Comparison of ENCODE assay signal across 8 cellular contexts in the genomic region with DNA sequence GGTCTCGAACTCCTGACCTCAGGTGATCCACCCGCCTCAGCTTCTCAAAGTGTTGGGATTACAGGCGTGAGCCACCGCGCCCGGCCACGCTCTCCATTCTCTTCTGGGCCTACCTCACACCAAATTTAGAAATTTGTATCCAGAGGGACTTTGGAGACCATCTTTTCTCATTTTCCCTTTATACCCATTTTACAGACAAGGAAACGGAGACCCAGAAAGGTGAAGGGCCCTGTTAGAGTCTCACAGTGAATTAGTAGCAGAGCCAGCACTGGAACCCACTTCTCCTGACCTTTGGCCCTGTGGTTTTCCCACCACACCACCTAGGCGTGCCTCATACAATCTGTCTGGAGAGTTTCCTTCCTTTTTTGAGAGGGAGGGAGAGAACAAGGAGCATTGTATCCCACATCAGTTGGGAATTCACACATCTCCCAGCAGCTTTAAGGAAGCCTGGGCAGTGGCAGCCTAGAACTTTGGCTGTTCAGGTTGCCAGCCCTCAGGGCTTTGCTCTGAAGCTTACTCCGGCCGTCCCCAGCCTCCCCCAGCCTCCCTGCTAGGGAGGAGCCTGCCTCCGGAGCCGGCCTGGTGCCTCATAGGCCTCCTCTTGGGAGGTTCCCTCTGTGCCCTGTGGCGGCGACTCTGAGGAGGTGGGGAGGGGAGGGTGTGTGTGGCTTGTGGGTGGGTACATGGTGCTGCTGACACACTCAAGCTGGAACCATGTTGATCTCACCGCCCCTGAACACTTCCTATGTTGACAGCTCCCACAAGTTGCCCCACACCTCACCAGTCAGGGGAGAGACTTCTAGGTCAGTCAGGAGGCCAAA. TPM values are rescaled to one million over a fixed set of nuclear protein-coding genes. Genes with fewer than 3 reads are reported as not detected.
DNase-seq lines count a peak whose midpoint lies in the region; ATAC-seq and TF ChIP-seq lines count a peak whose summit lies in the region.

No MANE protein-coding gene starts in this region.

- DNase-seq in M059J (ENCODE audit: low read depth): peak; percentile 94
- peak; percentile 27 for DNase-seq in activated T-helper 1 cell treated with anti-CD3 and anti-CD28 coated beads, Interleukin-12 subunit alpha, Interleukin-12 subunit beta, Interleukin-2, Interleukin-4 antibody, amounts not matched to agents 30 ng/mL and 10 ng/mL and 1 ng/mL, durations not matched to agents 14 hours and 24 hours and 36 hours (ENCODE audit: low spot score)
- no peak for DNase-seq in left ventricle myocardium inferior
- peak; percentile 55 to 81 for DNase-seq in stimulated activated effector memory CD8-positive, alpha-beta T cell treated with anti-CD3 and anti-CD28 coated beads, Interleukin-12 subunit alpha, Interleukin-12 subunit beta, amount 100 ng/mL, for 72 hours (ENCODE audit: low spot score in 2 of 2)
- no peak for DNase-seq in midbrain (lab: John Stamatoyannopoulos, UW)
- no peak for DNase-seq in SK-N-SH

- WGBS in SK-N-SH (ENCODE audit: low lambda C conversion rate): 88% methylated on average over 16 of the region's 16 CpGs

- H3K9me2 ChIP-seq in SK-N-SH: no peaks in the 10 kb centered on the region

- intact Hi-C loops in activated T-helper 1 cell treated with anti-CD3 and anti-CD28 coated beads, Interleukin-12 subunit alpha, Interleukin-12 subunit beta, Interleukin-2, Interleukin-4 antibody, amounts not matched to agents 30 ng/mL and 10 ng/mL and 1 ng/mL, durations not matched to agents 14 hours and 24 hours and 36 hours (cut with micrococcal nuclease): no loop called here
- intact Hi-C loops in left ventricle myocardium inferior (cut with micrococcal nuclease): no loop called here

- H3K27me3 ChIP-seq in left ventricle myocardium inferior (ENCODE audit: low read depth): no peaks in the 10 kb centered on the region
- no peaks in the 10 kb centered on the region for H3K27me3 ChIP-seq in SK-N-SH (ENCODE audit: insufficient read depth)

- CTCF ChIA-PET in SK-N-SH (lab: Yijun Ruan, JAX): interaction anchor here (0.9 to 3.2 kb wide), 4 partner anchors 10 to 652 kb away, joined by 3 to 10 read pairs (median 8); no protein-coding TSS in a partner anchor

- H3F3A ChIP-seq in SK-N-SH (replicated peaks; ENCODE audit: insufficient read depth): peaks cover 7% of the 10 kb centered on the region

- no peaks in the 10 kb centered on the region for H3K9me3 ChIP-seq in left ventricle myocardium inferior (replicated peaks)
- H3K9me3 ChIP-seq in SK-N-SH: no peaks in the 10 kb centered on the region

- H3K4me2 ChIP-seq in SK-N-SH: no peak overlapping the region

- peak overlapping the region; percentile 62 for H3K27ac ChIP-seq in left ventricle myocardium inferior (replicated peaks)
- H3K27ac ChIP-seq in SK-N-SH (ENCODE audit: low read depth in 2 of 2, low read length in 1 of 2): no peak overlapping the region

- no peaks in the 10 kb centered on the region for H3K27me3 Mint-ChIP-seq in activated T-helper 1 cell treated with anti-CD3 and anti-CD28 coated beads, Interleukin-12 subunit alpha, Interleukin-12 subunit beta, Interleukin-2, Interleukin-4 antibody, amounts not matched to agents 30 ng/mL and 10 ng/mL and 1 ng/mL, durations not matched to agents 14 hours and 24 hours and 36 hours (ENCODE audit: insufficient read depth)

- ATAC-seq in stimulated activated effector memory CD8-positive, alpha-beta T cell treated with anti-CD3 and anti-CD28 coated beads, Interleukin-12 subunit alpha, Interleukin-12 subunit beta, amount 100 ng/mL, for 72 hours: peak; percentile 82
- ATAC-seq in GM18505 (IDR thresholded peaks at IDR 0.05; ENCODE audit: unreplicated experiment): no peak
- no peak for ATAC-seq in GM21723 (IDR thresholded peaks at IDR 0.05; ENCODE audit: unreplicated experiment)

- TF ChIP-seq RAD21 in SK-N-SH (IDR thresholded peaks at IDR 0.05; ENCODE audit: low read length): no peak

- H3K36me3 Mint-ChIP-seq in activated T-helper 1 cell treated with anti-CD3 and anti-CD28 coated beads, Interleukin-12 subunit alpha, Interleukin-12 subunit beta, Interleukin-2, Interleukin-4 antibody, amounts not matched to agents 30 ng/mL and 10 ng/mL and 1 ng/mL, durations not matched to agents 14 hours and 24 hours and 36 hours (ENCODE audit: low read depth): peaks cover 63% of the 10 kb centered on the region
- H3K36me3 Mint-ChIP-seq in stimulated activated effector memory CD8-positive, alpha-beta T cell treated with anti-CD3 and anti-CD28 coated beads, Interleukin-12 subunit alpha, Interleukin-12 subunit beta, amount 100 ng/mL, for 72 hours: no peaks in the 10 kb centered on the region

- TF ChIP-seq EP300 in SK-N-SH (IDR thresholded peaks at IDR 0.05; ENCODE audit: borderline replicate concordance in 1 of 2, low read depth in 1 of 2, low read length in 1 of 2): no peak

- no peak overlapping the region for H3K9ac ChIP-seq in SK-N-SH

- H3K4me3 ChIP-seq in left ventricle myocardium inferior (no peak overlapping the region), SK-N-SH (ENCODE audit: low read depth in 2 of 2, low read length in 1 of 2) (no peak overlapping the region)

- H2AFZ ChIP-seq in SK-N-SH (ENCODE audit: low read depth): no peak overlapping the region

- peak overlapping the region; percentile 2 for H3K4me3 Mint-ChIP-seq in activated T-helper 1 cell treated with anti-CD3 and anti-CD28 coated beads, Interleukin-12 subunit alpha, Interleukin-12 subunit beta, Interleukin-2, Interleukin-4 antibody, amounts not matched to agents 30 ng/mL and 10 ng/mL and 1 ng/mL, durations not matched to agents 14 hours and 24 hours and 36 hours
- H3K4me3 Mint-ChIP-seq in stimulated activated effector memory CD8-positive, alpha-beta T cell treated with anti-CD3 and anti-CD28 coated beads, Interleukin-12 subunit alpha, Interleukin-12 subunit beta, amount 100 ng/mL, for 72 hours: peak overlapping the region; percentile 60

- peaks cover 63% of the 10 kb centered on the region for H4K20me1 ChIP-seq in SK-N-SH (ENCODE audit: insufficient read depth)

- peaks cover 69% of the 10 kb centered on the region for H3K4me1 ChIP-seq in left ventricle myocardium inferior
- peaks cover 6 to 9% of the 10 kb centered on the region in 2 experiments; a peak in 2 of 4 replicates for H3K4me1 ChIP-seq in SK-N-SH (ENCODE audit: control insufficient read depth in 1 of 2, insufficient read depth in 2 of 2, low read depth in 1 of 2, low read length in 1 of 2)

- POLR2A ChIA-PET in SK-N-SH (lab: Yijun Ruan, JAX): interaction anchor here (0.6 kb wide), 1 partner anchor 16 kb away, joined by 4 read pairs; no protein-coding TSS in a partner anchor

- peaks cover 73% of the 10 kb centered on the region for H3K4me1 Mint-ChIP-seq in activated T-helper 1 cell treated with anti-CD3 and anti-CD28 coated beads, Interleukin-12 subunit alpha, Interleukin-12 subunit beta, Interleukin-2, Interleukin-4 antibody, amounts not matched to agents 30 ng/mL and 10 ng/mL and 1 ng/mL, durations not matched to agents 14 hours and 24 hours and 36 hours (ENCODE audit: low read depth)
- peaks cover 96% of the 10 kb centered on the region for H3K4me1 Mint-ChIP-seq in stimulated activated effector memory CD8-positive, alpha-beta T cell treated with anti-CD3 and anti-CD28 coated beads, Interleukin-12 subunit alpha, Interleukin-12 subunit beta, amount 100 ng/mL, for 72 hours

- H3K27ac Mint-ChIP-seq in activated T-helper 1 cell treated with anti-CD3 and anti-CD28 coated beads, Interleukin-12 subunit alpha, Interleukin-12 subunit beta, Interleukin-2, Interleukin-4 antibody, amounts not matched to agents 30 ng/mL and 10 ng/mL and 1 ng/mL, durations not matched to agents 14 hours and 24 hours and 36 hours: peak overlapping the region; percentile 55
- peak overlapping the region; percentile 94 for H3K27ac Mint-ChIP-seq in stimulated activated effector memory CD8-positive, alpha-beta T cell treated with anti-CD3 and anti-CD28 coated beads, Interleukin-12 subunit alpha, Interleukin-12 subunit beta, amount 100 ng/mL, for 72 hours

- TF ChIP-seq CTCF in left ventricle myocardium inferior (IDR thresholded peaks at IDR 0.05; ENCODE audit: borderline replicate concordance) (no peak), SK-N-SH (IDR thresholded peaks at IDR 0.05) (no peak)

- H3K36me3 ChIP-seq in left ventricle myocardium inferior: peaks cover 87% of the 10 kb centered on the region
- H3K36me3 ChIP-seq in SK-N-SH (replicated peaks in 1 of 2; ENCODE audit: control insufficient read depth in 1 of 2, insufficient read depth in 2 of 2, low read length in 1 of 2): peaks cover 46 to 57% of the 10 kb centered on the region in 2 experiments

- no peaks in the 10 kb centered on the region for H3K9me3 Mint-ChIP-seq in activated T-helper 1 cell treated with anti-CD3 and anti-CD28 coated beads, Interleukin-12 subunit alpha, Interleukin-12 subunit beta, Interleukin-2, Interleukin-4 antibody, amounts not matched to agents 30 ng/mL and 10 ng/mL and 1 ng/mL, durations not matched to agents 14 hours and 24 hours and 36 hours
- no peaks in the 10 kb centered on the region for H3K9me3 Mint-ChIP-seq in stimulated activated effector memory CD8-positive, alpha-beta T cell treated with anti-CD3 and anti-CD28 coated beads, Interleukin-12 subunit alpha, Interleukin-12 subunit beta, amount 100 ng/mL, for 72 hours

- TF ChIP-seq POLR2A in GM18505 (IDR thresholded peaks at IDR 0.05; ENCODE audit: borderline replicate concordance, extremely low read depth, insufficient read depth, insufficient read length): no peak

- peaks cover 92% of the 10 kb centered on the region for H3K79me2 ChIP-seq in SK-N-SH (ENCODE audit: insufficient read depth)

TF ChIP-seq in SK-N-SH, 30 proteins besides CTCF, POLR2A, EP300 and RAD21:
- TF ChIP-seq ELF1 (IDR thresholded peaks at IDR 0.05): no peak
- TF ChIP-seq, protein P1, sequence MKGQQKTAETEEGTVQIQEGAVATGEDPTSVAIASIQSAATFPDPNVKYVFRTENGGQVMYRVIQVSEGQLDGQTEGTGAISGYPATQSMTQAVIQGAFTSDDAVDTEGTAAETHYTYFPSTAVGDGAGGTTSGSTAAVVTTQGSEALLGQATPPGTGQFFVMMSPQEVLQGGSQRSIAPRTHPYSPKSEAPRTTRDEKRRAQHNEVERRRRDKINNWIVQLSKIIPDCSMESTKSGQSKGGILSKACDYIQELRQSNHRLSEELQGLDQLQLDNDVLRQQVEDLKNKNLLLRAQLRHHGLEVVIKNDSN (IDR thresholded peaks at IDR 0.05; ENCODE audit: borderline replicate concordance, low read depth): no peak
- no peak for TF ChIP-seq YY1 (IDR thresholded peaks at IDR 0.05; ENCODE audit: low read depth)

RNA-seq across cellular contexts. Expression of gene FOSL2, which starts 13.8 kb away (rescaled TPM):
- total RNA-seq in M059J (2014; rRNA removed; shearing (Covaris generic)): 42.9 and 75.2 TPM in 2 replicates
- total RNA-seq in activated T-helper 1 cell treated with anti-CD3 and anti-CD28 coated beads, Interleukin-12 subunit alpha, Interleukin-12 subunit beta, Interleukin-2, Interleukin-4 antibody, amounts not matched to agents 30 ng/mL and 10 ng/mL and 1 ng/mL, durations not matched to agents 14 hours and 24 hours and 36 hours: 54.9 and 55.0 TPM in 2 replicates
- 50.2 TPM for total RNA-seq in left ventricle myocardium inferior
- 30.1 and 41.7 TPM in 2 replicates for polyA plus RNA-seq in SK-N-SH (2012; rRNA removed)
- polyA plus RNA-seq in SK-N-SH (2012; cell fraction: cytosol; rRNA removed): 20.1 and 23.0 TPM in 2 replicates
- 50.5 and 72.9 TPM in 2 replicates for polyA plus RNA-seq in SK-N-SH (2012; cell fraction: nucleus; rRNA removed)

Comparison
In these comparisons a context has a peak if more than half of its experiments do, and no peak if none do; other contexts are left out.
1. DNase-seq: peak in M059J (single experiment), activated T-helper 1 cell treated with anti-CD3 and anti-CD28 coated beads, Interleukin-12 subunit alpha, Interleukin-12 subunit beta, Interleukin-2, Interleukin-4 antibody, amounts not matched to agents 30 ng/mL and 10 ng/mL and 1 ng/mL, durations not matched to agents 14 hours and 24 hours and 36 hours (single experiment) and stimulated activated effector memory CD8-positive, alpha-beta T cell treated with anti-CD3 and anti-CD28 coated beads, Interleukin-12 subunit alpha, Interleukin-12 subunit beta, amount 100 ng/mL, for 72 hours (2 of 2); none in left ventricle myocardium inferior (single experiment), midbrain (single experiment) and SK-N-SH (single experiment).